In genomic region chr6:81553246-81553645, GRCh38 we compare ENCODE assay signal across 28 cellular contexts.
A peak's percentile ranks its signal among the peaks of the same experiment; 100 is the strongest.
DNase-seq lines count a peak whose midpoint lies in the region; ATAC-seq and TF ChIP-seq lines count a peak whose summit lies in the region.
"Had no signal": no experiment of that assay in that cellular context is flagged by ENCODE, and none has a peak within 500 bp of the region (broad histone marks: within the 10 kb centered on the region; RNA-seq: fewer than 3 reads in every experiment).

No MANE protein-coding gene starts in this region.

- in situ Hi-C loops in GM13977 (cut with MboI; ENCODE audit: low pct_unique_long_range_greater_than_20kb, low sequenced_read_pairs, unreplicated experiment): no loop called here

- H3K4me3 ChIP-seq in epithelial cell of esophagus (ENCODE audit: low read length): no peak overlapping the region
- H3K4me3 ChIP-seq: right atrium auricular region, testis had no signal

- peak; percentile 41 for DNase-seq in EL
- DNase-seq in NCI-H226: peak; percentile 55
- peak; percentile 36 for DNase-seq in epithelial cell of esophagus (ENCODE audit: low read depth)
- peak; percentile 55 for DNase-seq in iris pigment epithelial cell (ENCODE audit: low read depth)
- DNase-seq in GM13977 (ENCODE audit: low spot score): no peak
- DNase-seq: activated CD4-positive, alpha-beta T cell treated with anti-CD3 and anti-CD28 coated beads, Interleukin-2, amount 50 U/mL, for 4 hours; activated CD4-positive, CD25-positive, alpha-beta regulatory T cell; activated CD8-positive, alpha-beta memory T cell treated with anti-CD3 and anti-CD28 coated beads, Interleukin-2, amount 10 ng/mL, durations not matched to agents 7 days and 5 days; activated naive CD4-positive, alpha-beta T cell; activated T-cell treated with anti-CD3 and anti-CD28 coated beads, Interleukin-2, amount 50 U/mL, for 72 hours; Calu3; CD4-positive, CD25-positive, alpha-beta regulatory T cell; DND-41; H9; Kasumi-1; kidney; left ventricle myocardium superior; NCI-H1092; NCI-H1694 treated with DMSO at 0.1 percent for 48 hours; NCI-H2171; NCI-H510A; RPMI8226; stimulated activated CD8-positive, alpha-beta memory T cell treated with anti-CD3 and anti-CD28 coated beads, Interleukin-4, amount 100 ng/mL, for 48 hours; testis had no signal

- ATAC-seq in GM21825 (IDR thresholded peaks at IDR 0.05; ENCODE audit: unreplicated experiment): no peak
- ATAC-seq in GM18502 (IDR thresholded peaks at IDR 0.05; ENCODE audit: poor library complexity, unreplicated experiment): no peak
- no peak for ATAC-seq in GM21576 (IDR thresholded peaks at IDR 0.05; ENCODE audit: unreplicated experiment)
- ATAC-seq: activated CD8-positive, alpha-beta memory T cell treated with anti-CD3 and anti-CD28 coated beads, Interleukin-2, amount 10 ng/mL, durations not matched to agents 7 days and 5 days; activated T-cell treated with anti-CD3 and anti-CD28 coated beads, Interleukin-2, amount 50 U/mL, for 72 hours; left ventricle myocardium superior had no signal

- no peak for TF ChIP-seq CTCF in epithelial cell of esophagus (IDR thresholded peaks at IDR 0.05; ENCODE audit: insufficient read depth, low read depth, low read length, missing control alignments)
- no peak for TF ChIP-seq CTCF in GM13977 (IDR thresholded peaks at IDR 0.05; ENCODE audit: extremely low read depth, insufficient read depth, missing control alignments)
